ENCODE assay signal across 9 cellular contexts in genomic region chr11:47400813-47401279, GRCh38. TPM values are rescaled to one million over a fixed set of nuclear protein-coding genes. Genes with fewer than 3 reads are reported as not detected.
A peak's percentile ranks its signal among the peaks of the same experiment; 100 is the strongest.
DNase-seq lines count a peak whose midpoint lies in the region; ATAC-seq and TF ChIP-seq lines count a peak whose summit lies in the region.
"Had no signal": no experiment of that assay in that cellular context is flagged by ENCODE, and none has a peak within 500 bp of the region (broad histone marks: within the 10 kb centered on the region; RNA-seq: fewer than 3 reads in every experiment).

No MANE protein-coding gene starts in this region.

- intact Hi-C loops in dorsolateral prefrontal cortex (cut with DNase I): no loop called here

- no peaks in the 10 kb centered on the region for H3K9me3 Mint-ChIP-seq in neural progenitor cell

- no peak for TF ChIP-seq CTCF in KMS-11 (conservative IDR thresholded peaks at IDR 0.05; ENCODE audit: low read depth, low read length)
- no peak for TF ChIP-seq CTCF in dorsolateral prefrontal cortex (IDR thresholded peaks at IDR 0.05 in 54 of 56, conservative IDR thresholded peaks at IDR 0.05 in 2 of 56; ENCODE audit: low read depth in 1 of 56, partially characterized antibody in 56 of 56)
- TF ChIP-seq CTCF in neural progenitor cell (IDR thresholded peaks at IDR 0.05): no peak

- H2AFZ ChIP-seq in KMS-11 (ENCODE audit: low read depth) (peak overlapping the region; percentile 64), neural progenitor cell (replicated peaks) (no peak overlapping the region)

- peak in 1 of 10 donors; percentile 70 for DNase-seq in dorsolateral prefrontal cortex
- peak; percentile 32 for DNase-seq in neural progenitor cell (ENCODE audit: low spot score)
- no peak for DNase-seq in midbrain (lab: John Stamatoyannopoulos, UW)
- DNase-seq in SIG-M5 (lab: John Stamatoyannopoulos, UW): no peak
- DNase-seq in NK-92 treated with Interleukin-12 subunit alpha and Interleukin-12 subunit beta, amount 100 ng/mL, for 24 hours (lab: John Stamatoyannopoulos, UW): no peak

- H3K9ac ChIP-seq in KMS-11: no peak overlapping the region
- H3K9ac ChIP-seq in neural progenitor cell: no peak overlapping the region

- H3K79me2 ChIP-seq in KMS-11 (ENCODE audit: insufficient read depth, low read depth): no peaks in the 10 kb centered on the region
- no peaks in the 10 kb centered on the region for H3K79me2 ChIP-seq in neural progenitor cell (ENCODE audit: low read depth)

- H3K4me2 ChIP-seq in KMS-11: peak overlapping the region; percentile 76; the same call in 1 of the 2 replicates
- H3K4me2 ChIP-seq in neural progenitor cell: peak overlapping the region; percentile 85

- no peaks in the 10 kb centered on the region for H3K9me3 ChIP-seq in neural progenitor cell (ENCODE audit: low read depth)

- H3K27ac ChIP-seq in KMS-11 (no peak overlapping the region), dorsolateral prefrontal cortex (peak overlapping the region in 41 of 59 donors; percentile 2 to 86 (median 58)), neural progenitor cell (no peak overlapping the region)

- H3K4me3 ChIP-seq in GM08714 (ENCODE audit: low read length): peak overlapping the region; percentile 41; the same call in 1 of the 2 replicates
- no peak overlapping the region for H3K4me3 ChIP-seq in KMS-11 (IDR thresholded peaks at IDR 0.05; ENCODE audit: insufficient read depth, low read depth, low read length)
- H3K4me3 ChIP-seq in dorsolateral prefrontal cortex: peak overlapping the region in 43 of 59 donors; percentile 16 to 69 (median 57)
- H3K4me3 ChIP-seq in neural progenitor cell: peak overlapping the region; percentile 48

- peak; percentile 54 for ATAC-seq in GM21526 (IDR thresholded peaks at IDR 0.05; ENCODE audit: low FRiP score, unreplicated experiment)

- peaks cover 9% of the 10 kb centered on the region for H3K4me1 ChIP-seq in KMS-11 (ENCODE audit: low read depth, poor library complexity, severe bottlenecking)
- peaks cover 8% of the 10 kb centered on the region for H3K4me1 ChIP-seq in neural progenitor cell

- H3K36me3 ChIP-seq in KMS-11 (ENCODE audit: insufficient read depth): no peaks in the 10 kb centered on the region
- H3K36me3 ChIP-seq in neural progenitor cell: no peaks in the 10 kb centered on the region

- H3K4me1 Mint-ChIP-seq in neural progenitor cell: peaks cover 26% of the 10 kb centered on the region

- peak overlapping the region; percentile 80 for H3K4me3 Mint-ChIP-seq in neural progenitor cell

- peaks cover 42% of the 10 kb centered on the region for H3F3A ChIP-seq in neural progenitor cell (ENCODE audit: low read depth)

- H4K20me1 ChIP-seq in KMS-11 (ENCODE audit: insufficient read depth): no peaks in the 10 kb centered on the region
- no peaks in the 10 kb centered on the region for H4K20me1 ChIP-seq in neural progenitor cell (ENCODE audit: low read depth)

- H3K27ac Mint-ChIP-seq in neural progenitor cell: peak overlapping the region; percentile 36

- H3K27me3 ChIP-seq in KMS-11 (ENCODE audit: insufficient read depth, low read depth) (no peaks in the 10 kb centered on the region), dorsolateral prefrontal cortex (no peaks in the 10 kb centered on the region), neural progenitor cell (no peaks in the 10 kb centered on the region)

- no peaks in the 10 kb centered on the region for H3K36me3 Mint-ChIP-seq in neural progenitor cell

- peaks cover 24% of the 10 kb centered on the region for H3K27me3 Mint-ChIP-seq in neural progenitor cell (ENCODE audit: insufficient read depth, low read depth)

RNA-seq across cellular contexts. Expression of gene SLC39A13, which starts 7.5 kb away (rescaled TPM):
- 10 to 100 TPM; 29.5 to 62.3 (median 39.7) TPM for total RNA-seq in dorsolateral prefrontal cortex
- total RNA-seq in neural progenitor cell (ENCODE audit: low replicate concordance): 11.3 and 36.4 TPM in 2 replicates

RNA-seq across cellular contexts. Expression of gene SPI1, which starts 22.5 kb away (rescaled TPM):
- total RNA-seq in dorsolateral prefrontal cortex (10 to 100 TPM in 76 of 120 experiments, 1 to 10 TPM in 44; 2.1 to 44.5 (median 11.4) TPM), neural progenitor cell (ENCODE audit: low replicate concordance) (not detected in 2 replicates)
- total RNA-seq: lung microvascular endothelial cell had no signal

RNA-seq across cellular contexts. Expression of gene PSMC3, which starts 25.4 kb away (rescaled TPM):
- total RNA-seq in dorsolateral prefrontal cortex (100 to 1,000 TPM in 90 of 120 experiments, 10 to 100 TPM in 30; 65.6 to 166 (median 113) TPM), neural progenitor cell (ENCODE audit: low replicate concordance) (126 and 175 TPM in 2 replicates)

RNA-seq across cellular contexts. Expression of gene RAPSN, which starts 48.1 kb away (rescaled TPM):
- total RNA-seq in dorsolateral prefrontal cortex (1 to 10 TPM in 5 of 120 experiments, under 1 TPM in 44, not detected in 71; 0.26 to 2.1 (median 0.56) TPM), neural progenitor cell (ENCODE audit: low replicate concordance) (not detected in 2 replicates)

RNA-seq across cellular contexts. Expression of gene MYBPC3, which starts 48.3 kb away (rescaled TPM):
- total RNA-seq in dorsolateral prefrontal cortex (under 1 TPM in 37 of 120 experiments, not detected in 83; 0.08 to 0.36 (median 0.15) TPM), neural progenitor cell (ENCODE audit: low replicate concordance) (0.06 and 0.12 TPM in 2 replicates)
- total RNA-seq: lung microvascular endothelial cell had no signal

Comparison
In these comparisons a context has a peak if more than half of its experiments do, and no peak if none do; other contexts are left out.
1. H3K27ac ChIP-seq: peak in dorsolateral prefrontal cortex (41 of 59); none in KMS-11 (single experiment) and neural progenitor cell (single experiment).